Comparison of ENCODE assay signal across 1 cellular context in genomic region chr14:22822619-22823551, GRCh38.
TF ChIP-seq lines count a peak whose summit lies in the region.

No MANE protein-coding gene starts in this region.

TF ChIP-seq in HCT116, 20 proteins besides CTCF, POLR2A, EP300 and RAD21 (continued from another document):
- TF ChIP-seq JUND (IDR thresholded peaks at IDR 0.05): no peak
- TF ChIP-seq, protein P1, sequence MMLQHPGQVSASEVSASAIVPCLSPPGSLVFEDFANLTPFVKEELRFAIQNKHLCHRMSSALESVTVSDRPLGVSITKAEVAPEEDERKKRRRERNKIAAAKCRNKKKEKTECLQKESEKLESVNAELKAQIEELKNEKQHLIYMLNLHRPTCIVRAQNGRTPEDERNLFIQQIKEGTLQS (IDR thresholded peaks at IDR 0.05): no peak
- TF ChIP-seq SIN3A (IDR thresholded peaks at IDR 0.05; ENCODE audit: low read depth): no peak
- no peak for TF ChIP-seq EZH2phosphoT487 (IDR thresholded peaks at IDR 0.05; ENCODE audit: borderline replicate concordance)
- TF ChIP-seq TCF7L2 (IDR thresholded peaks at IDR 0.05; ENCODE audit: borderline replicate concordance, extremely low read depth, insufficient read depth, insufficient read length): peak; percentile 50
- TF ChIP-seq POLR2AphosphoS5 (IDR thresholded peaks at IDR 0.05; ENCODE audit: low read depth, low read length): no peak
- TF ChIP-seq, protein P2, sequence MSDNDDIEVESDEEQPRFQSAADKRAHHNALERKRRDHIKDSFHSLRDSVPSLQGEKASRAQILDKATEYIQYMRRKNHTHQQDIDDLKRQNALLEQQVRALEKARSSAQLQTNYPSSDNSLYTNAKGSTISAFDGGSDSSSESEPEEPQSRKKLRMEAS (IDR thresholded peaks at IDR 0.05): no peak
- peak; percentile 22; the same call in 1 of the 2 replicates for TF ChIP-seq EGR1 (IDR thresholded peaks at IDR 0.05; ENCODE audit: low read depth)
- TF ChIP-seq ZFX (IDR thresholded peaks at IDR 0.05): no peak
- TF ChIP-seq, protein P3, sequence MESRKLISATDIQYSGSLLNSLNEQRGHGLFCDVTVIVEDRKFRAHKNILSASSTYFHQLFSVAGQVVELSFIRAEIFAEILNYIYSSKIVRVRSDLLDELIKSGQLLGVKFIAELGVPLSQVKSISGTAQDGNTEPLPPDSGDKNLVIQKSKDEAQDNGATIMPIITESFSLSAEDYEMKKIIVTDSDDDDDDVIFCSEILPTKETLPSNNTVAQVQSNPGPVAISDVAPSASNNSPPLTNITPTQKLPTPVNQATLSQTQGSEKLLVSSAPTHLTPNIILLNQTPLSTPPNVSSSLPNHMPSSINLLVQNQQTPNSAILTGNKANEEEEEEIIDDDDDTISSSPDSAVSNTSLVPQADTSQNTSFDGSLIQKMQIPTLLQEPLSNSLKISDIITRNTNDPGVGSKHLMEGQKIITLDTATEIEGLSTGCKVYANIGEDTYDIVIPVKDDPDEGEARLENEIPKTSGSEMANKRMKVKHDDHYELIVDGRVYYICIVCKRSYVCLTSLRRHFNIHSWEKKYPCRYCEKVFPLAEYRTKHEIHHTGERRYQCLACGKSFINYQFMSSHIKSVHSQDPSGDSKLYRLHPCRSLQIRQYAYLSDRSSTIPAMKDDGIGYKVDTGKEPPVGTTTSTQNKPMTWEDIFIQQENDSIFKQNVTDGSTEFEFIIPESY (IDR thresholded peaks at IDR 0.05; ENCODE audit: extremely low read depth, insufficient replicate concordance, low read length): no peak
